Comparison of ENCODE assay signal across 25 cellular contexts in the genomic region with DNA sequence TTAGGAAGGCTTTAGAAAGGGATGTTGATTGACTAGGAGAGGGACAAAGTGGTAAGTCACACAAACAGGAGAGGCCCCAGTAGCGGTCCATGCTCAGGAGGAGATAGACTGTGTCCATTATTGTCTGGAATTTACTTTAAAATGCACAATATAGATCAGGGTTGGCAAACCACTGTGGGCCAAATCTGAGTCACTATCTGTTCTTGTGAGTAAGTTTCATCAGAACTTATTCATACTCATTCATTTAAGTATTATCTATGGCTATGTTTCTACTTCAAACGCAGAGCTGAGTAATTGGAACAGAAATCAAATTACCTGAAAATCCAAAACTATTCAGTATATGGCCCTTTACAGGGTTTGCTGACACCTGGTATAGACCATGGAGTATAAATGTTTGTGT.
"Had no signal": no experiment of that assay in that cellular context is flagged by ENCODE, and none has a peak within 500 bp of the region (broad histone marks: within the 10 kb centered on the region; RNA-seq: fewer than 3 reads in every experiment).

No MANE protein-coding gene starts in this region.

- DNase-seq: activated CD4-positive, alpha-beta T cell treated with anti-CD3 and anti-CD28 coated beads for 1 hour; activated CD8-positive, alpha-beta memory T cell treated with anti-CD3 and anti-CD28 coated beads, Interleukin-2, amount 10 ng/mL, durations not matched to agents 7 days and 5 days; activated CD8-positive, alpha-beta T cell treated with anti-CD3 and anti-CD28 coated beads, Interleukin-2, amount 10 ng/mL, durations not matched to agents 7 days and 5 days; activated gamma-delta T cell; activated naive CD4-positive, alpha-beta T cell treated with anti-CD3 and anti-CD28 coated beads, Interleukin-2, amount 10 ng/mL, durations not matched to agents 7 days and 5 days; activated naive CD8-positive, alpha-beta T cell treated with anti-CD3 and anti-CD28 coated beads, Interleukin-2, amount 10 ng/mL, durations not matched to agents 7 days and 5 days; cortex of kidney; effector memory CD8-positive, alpha-beta T cell; left lung; lower lobe of right lung; mesendoderm; natural killer cell; occipital lobe; posterior cingulate gyrus; right cardiac atrium; spleen; stimulated activated CD4-positive, alpha-beta T cell treated with anti-CD3 and anti-CD28 coated beads, Interleukin-2, amount 100 ng/mL, for 48 hours; substantia nigra; T-helper 2 cell had no signal

- FAIRE-seq: frontal cortex had no signal

- H3K27ac ChIP-seq: ascending aorta, left lung, lower lobe of right lung, neural progenitor cell, spleen, vagina had no signal

- H3K27me3 ChIP-seq: ascending aorta, left lung, neural progenitor cell, spleen, vagina had no signal

- H3K36me3 ChIP-seq: ascending aorta, left lung, lower lobe of right lung, neural progenitor cell, spleen, vagina had no signal

- ATAC-seq: activated CD8-positive, alpha-beta memory T cell treated with anti-CD3 and anti-CD28 coated beads, Interleukin-2, amount 10 ng/mL, durations not matched to agents 7 days and 5 days; activated CD8-positive, alpha-beta T cell treated with anti-CD3 and anti-CD28 coated beads, Interleukin-2, amount 10 ng/mL, durations not matched to agents 7 days and 5 days; effector memory CD8-positive, alpha-beta T cell; esophagus mucosa; left lung; lower lobe of right lung; natural killer cell; right cardiac atrium; WTC11 had no signal

- H3K4me3 ChIP-seq: ascending aorta, left lung, lower lobe of right lung, neural progenitor cell, spleen, vagina had no signal

- H3K4me1 ChIP-seq: ascending aorta, left lung, lower lobe of right lung, neural progenitor cell, spleen, vagina had no signal

- H3K9me3 ChIP-seq: ascending aorta, left lung, lower lobe of right lung, spleen, vagina had no signal
